In the genomic region with DNA sequence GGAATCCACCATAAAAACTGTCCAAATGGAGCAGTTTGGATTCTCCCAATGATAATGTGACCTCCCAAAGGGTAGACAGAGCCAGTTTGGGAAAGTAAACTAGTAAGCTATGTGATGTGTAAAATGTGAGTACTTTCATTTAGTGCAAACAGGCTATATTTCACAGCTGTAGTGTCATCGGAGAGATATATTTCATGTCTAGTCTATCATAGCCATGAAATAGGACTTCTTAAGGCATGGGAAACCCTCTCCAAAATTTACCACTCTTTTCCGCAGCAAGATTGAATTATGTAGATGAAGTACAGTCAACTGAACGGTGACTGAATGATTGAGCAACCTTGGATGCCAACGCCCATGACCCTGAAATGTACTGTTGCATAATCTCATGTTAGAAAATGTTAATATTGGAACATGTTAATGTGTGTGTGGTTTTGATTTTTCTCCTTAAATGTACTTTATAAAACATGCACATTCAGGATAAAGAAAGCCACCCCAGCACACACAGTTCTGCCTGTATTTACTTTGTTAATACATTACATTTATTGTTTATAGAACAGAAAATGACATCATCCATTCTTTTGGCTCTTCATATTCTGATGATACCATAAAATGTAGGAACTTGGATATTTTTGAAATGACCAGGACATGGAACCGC, we compare ENCODE assay signal across 9 cellular contexts.
DNase-seq lines count a peak whose midpoint lies in the region; ATAC-seq and TF ChIP-seq lines count a peak whose summit lies in the region.
"Had no signal": no experiment of that assay in that cellular context is flagged by ENCODE, and none has a peak within 500 bp of the region (broad histone marks: within the 10 kb centered on the region; RNA-seq: fewer than 3 reads in every experiment).

No MANE protein-coding gene starts in this region.

- H4K8ac ChIP-seq in neuronal stem cell (ENCODE audit: low read depth, low read length): no peak overlapping the region

- H3K27ac Mint-ChIP-seq in activated T-helper 2 cell treated with anti-CD3 and anti-CD28 coated beads, Interferon-gamma antibody, Interleukin-2, Interleukin-4, amounts not matched to agents 10 μg/mL and 5 μg/mL and 100 μg/mL, durations not matched to agents 14 hours and 24 hours and 36 hours: no peak overlapping the region

- H3K36me3 Mint-ChIP-seq in activated T-helper 2 cell treated with anti-CD3 and anti-CD28 coated beads, Interferon-gamma antibody, Interleukin-2, Interleukin-4, amounts not matched to agents 10 μg/mL and 5 μg/mL and 100 μg/mL, durations not matched to agents 14 hours and 24 hours and 36 hours (ENCODE audit: low read depth): no peaks in the 10 kb centered on the region

- H3K9me3 ChIP-seq in lower lobe of right lung (no peaks in the 10 kb centered on the region), aorta (ENCODE audit: control insufficient read depth, low read length) (no peaks in the 10 kb centered on the region), neuronal stem cell (replicated peaks in 1 of 2; ENCODE audit: control insufficient read depth in 2 of 2, insufficient read depth in 1 of 2, low read depth in 1 of 2, low read length in 2 of 2) (no peaks in the 10 kb centered on the region)

- H3K9ac ChIP-seq in neuronal stem cell (ENCODE audit: low read depth, low read length, poor library complexity): no peak overlapping the region

- intact Hi-C loops in Right ventricle myocardium inferior (cut with DNase I) (loop anchor here (2.0 kb wide), 2 partner anchors 143 to 1445 kb away; no protein-coding TSS in a partner anchor), cardiac septum (cut with DNase I) (loop anchor here (2.0 to 10.0 kb wide), 2 partner anchors 137 to 1441 kb away; no protein-coding TSS in a partner anchor), lower lobe of right lung (cut with DNase I) (no loop called here), aorta (cut with DNase I) (loop anchor here (5.0 kb wide), 3 partner anchors 138 to 1448 kb away; partner anchors contain the start of gene NRP1 (in 2 of the 2))
- intact Hi-C loops in activated T-helper 2 cell treated with anti-CD3 and anti-CD28 coated beads, Interferon-gamma antibody, Interleukin-2, Interleukin-4, amounts not matched to agents 10 μg/mL and 5 μg/mL and 100 μg/mL, durations not matched to agents 14 hours and 24 hours and 36 hours (cut with micrococcal nuclease): loop anchor here (1.0 to 5.0 kb wide), 2 partner anchors 58 to 136 kb away; no protein-coding TSS in a partner anchor

- H3K79me1 ChIP-seq in neuronal stem cell (ENCODE audit: low read depth, low read length): no peaks in the 10 kb centered on the region

- H2BK120ac ChIP-seq in neuronal stem cell (ENCODE audit: low read depth, low read length): no peak overlapping the region

- no peak overlapping the region for H3K4me3 Mint-ChIP-seq in activated T-helper 2 cell treated with anti-CD3 and anti-CD28 coated beads, Interferon-gamma antibody, Interleukin-2, Interleukin-4, amounts not matched to agents 10 μg/mL and 5 μg/mL and 100 μg/mL, durations not matched to agents 14 hours and 24 hours and 36 hours (ENCODE audit: low read depth)

- H3K4me1 ChIP-seq in lower lobe of right lung (peaks cover 60% of the 10 kb centered on the region), aorta (ENCODE audit: control insufficient read depth in 1 of 2, insufficient read depth in 2 of 2, low read length in 2 of 2) (peaks cover 0 to 4% of the 10 kb centered on the region in 2 donors), neuronal stem cell (ENCODE audit: control insufficient read depth in 2 of 2, insufficient read depth in 1 of 2, low read depth in 1 of 2, low read length in 2 of 2) (peaks cover 0 to 7% of the 10 kb centered on the region in 2 donors)

- no peak overlapping the region for H3K23ac ChIP-seq in neuronal stem cell (ENCODE audit: low read depth, low read length, poor library complexity)

- H2BK5ac ChIP-seq in neuronal stem cell (ENCODE audit: low read length): no peak overlapping the region

- peak; percentile 58 for ATAC-seq in Right ventricle myocardium inferior
- peak; percentile 58 to 81 for ATAC-seq in lower lobe of right lung
- peak; percentile 60 for ATAC-seq in aorta (ENCODE audit: low FRiP score)

- no peaks in the 10 kb centered on the region for H3K9me3 Mint-ChIP-seq in activated T-helper 2 cell treated with anti-CD3 and anti-CD28 coated beads, Interferon-gamma antibody, Interleukin-2, Interleukin-4, amounts not matched to agents 10 μg/mL and 5 μg/mL and 100 μg/mL, durations not matched to agents 14 hours and 24 hours and 36 hours

- H2AFZ ChIP-seq in neuronal stem cell (ENCODE audit: low read length): no peak overlapping the region

- 26 to 32% methylated on average over 5 of the region's 5 CpGs for WGBS in aorta, 2 donors
- no CpG with 5 or more reads among the region's 5 CpGs for WGBS in neuronal stem cell (ENCODE audit: extremely low coverage in 2 of 2, insufficient read length in 2 of 2, insufficient replicate concordance in 1 of 2), 2 donors

- peaks cover 35% of the 10 kb centered on the region for H3K27me3 Mint-ChIP-seq in activated T-helper 2 cell treated with anti-CD3 and anti-CD28 coated beads, Interferon-gamma antibody, Interleukin-2, Interleukin-4, amounts not matched to agents 10 μg/mL and 5 μg/mL and 100 μg/mL, durations not matched to agents 14 hours and 24 hours and 36 hours (ENCODE audit: low read depth)

- no peak overlapping the region for H3K4ac ChIP-seq in neuronal stem cell (ENCODE audit: low read length)

- H3K27ac ChIP-seq in lower lobe of right lung: peak overlapping the region; percentile 5
- H3K27ac ChIP-seq in aorta (ENCODE audit: low read depth in 1 of 2, low read length in 2 of 2): no peak overlapping the region
- no peak overlapping the region for H3K27ac ChIP-seq in neuronal stem cell (replicated peaks; ENCODE audit: low read length)

- no peak overlapping the region for H4K91ac ChIP-seq in neuronal stem cell (ENCODE audit: low read depth, low read length, poor library complexity)

- H3K36me3 ChIP-seq in lower lobe of right lung (peaks cover 20% of the 10 kb centered on the region), aorta (ENCODE audit: control insufficient read depth in 1 of 2, insufficient read depth in 2 of 2, low read length in 1 of 2) (no peaks in the 10 kb centered on the region), neuronal stem cell (replicated peaks in 1 of 2; ENCODE audit: control insufficient read depth in 2 of 2, insufficient read depth in 2 of 2, low read length in 2 of 2) (peaks cover 0 to 86% of the 10 kb centered on the region in 2 donors)

- no peak overlapping the region for H2BK15ac ChIP-seq in neuronal stem cell (ENCODE audit: low read length)

- H3K4me3 ChIP-seq in lower lobe of right lung (no peak overlapping the region), aorta (ENCODE audit: low read length in 2 of 2) (no peak overlapping the region), neuronal stem cell (ENCODE audit: low read length in 2 of 2) (no peak overlapping the region)

- no peak for TF ChIP-seq CTCF in lower lobe of right lung (IDR thresholded peaks at IDR 0.05)

- no peak overlapping the region for H3K18ac ChIP-seq in neuronal stem cell (ENCODE audit: low read length)

- H2AK5ac ChIP-seq in neuronal stem cell (ENCODE audit: low read depth, low read length): no peak overlapping the region

- no peaks in the 10 kb centered on the region for H3K4me1 Mint-ChIP-seq in activated T-helper 2 cell treated with anti-CD3 and anti-CD28 coated beads, Interferon-gamma antibody, Interleukin-2, Interleukin-4, amounts not matched to agents 10 μg/mL and 5 μg/mL and 100 μg/mL, durations not matched to agents 14 hours and 24 hours and 36 hours (ENCODE audit: low read depth)

- no peak overlapping the region for H2BK12ac ChIP-seq in neuronal stem cell (ENCODE audit: low read length)

- no peak overlapping the region for H3K14ac ChIP-seq in neuronal stem cell (ENCODE audit: low read length)

- no peaks in the 10 kb centered on the region for H3K27me3 ChIP-seq in lower lobe of right lung (ENCODE audit: low read depth)
- H3K27me3 ChIP-seq in aorta (ENCODE audit: control insufficient read depth in 1 of 2, insufficient read depth in 2 of 2, low read length in 1 of 2): no peaks in the 10 kb centered on the region
- H3K27me3 ChIP-seq in neuronal stem cell (ENCODE audit: control insufficient read depth in 3 of 3, insufficient read depth in 3 of 3, low read depth in 1 of 3, low read length in 3 of 3): no peaks in the 10 kb centered on the region

- H3K4me2 ChIP-seq in neuronal stem cell (ENCODE audit: insufficient read depth, low read length, poor library complexity, severe bottlenecking): no peak overlapping the region

- DNase-seq in Right ventricle myocardium inferior (ENCODE audit: missing footprints) (no peak), cardiac septum (ENCODE audit: low spot score) (no peak), dermis blood vessel endothelial cell (peak; percentile 25), lower lobe of right lung (no peak), aorta (no peak), neuronal stem cell (ENCODE audit: low spot score) (no peak)
- DNase-seq in stimulated activated naive CD4-positive, alpha-beta T cell (lab: John Stamatoyannopoulos, UW): no peak
- no peak for DNase-seq in activated T-helper 2 cell treated with anti-CD3 and anti-CD28 coated beads, Interferon-gamma antibody, Interleukin-2, Interleukin-4, amounts not matched to agents 10 μg/mL and 5 μg/mL and 100 μg/mL, durations not matched to agents 14 hours and 24 hours and 36 hours (ENCODE audit: low spot score)
- DNase-seq: activated gamma-delta T cell had no signal
